In the genomic region with DNA sequence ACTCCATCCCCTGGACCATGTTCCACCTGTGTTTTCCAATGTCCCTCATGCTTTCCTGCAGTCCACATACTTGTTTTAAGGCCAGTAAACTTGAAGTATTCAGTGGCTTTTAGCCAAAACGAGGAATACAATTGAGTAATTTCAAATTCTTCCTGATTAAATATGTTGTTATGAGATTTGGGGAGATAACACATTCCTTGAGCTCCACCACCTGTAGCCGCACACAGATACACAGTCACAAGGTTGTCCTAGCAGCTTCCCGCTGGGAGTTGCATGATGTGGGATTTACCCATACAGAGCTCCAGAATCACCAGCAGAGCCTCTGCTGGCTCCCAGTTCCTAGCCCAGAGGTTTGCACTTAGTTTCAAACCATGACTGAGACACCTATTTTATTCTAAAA, we compare ENCODE assay signal across 21 cellular contexts. TPM values are rescaled to one million over a fixed set of nuclear protein-coding genes. Genes with fewer than 3 reads are reported as not detected.
DNase-seq lines count a peak whose midpoint lies in the region; ATAC-seq and TF ChIP-seq lines count a peak whose summit lies in the region.
"Had no signal": no experiment of that assay in that cellular context is flagged by ENCODE, and none has a peak within 500 bp of the region (broad histone marks: within the 10 kb centered on the region; RNA-seq: fewer than 3 reads in every experiment).

No MANE protein-coding gene starts in this region.

- H3K4me2 ChIP-seq in PC-3 (ENCODE audit: low read length), result no peak overlapping the region
- H3K4me2 ChIP-seq: BLaER1 treated with 17β-estradiol and CSF1 and Interleukin-3, amounts not matched to agents 10 nM and 100 nM; KMS-11 had no signal

- DNase-seq in AG10803 (ENCODE audit: low read depth) (peak; percentile 27), PC-3 (peak; percentile 25), kidney tubule cell (ENCODE audit: low spot score) (peak; percentile 67), retinal pigment epithelial cell (ENCODE audit: low read depth) (peak; percentile 25), HuH-7 (ENCODE audit: low spot score) (no peak), head of caudate nucleus (no peak), SHP77 (lab: John Stamatoyannopoulos, UW) (no peak)
- DNase-seq: AML-193; CD4-positive, alpha-beta T cell; DMS53; NCI-H1048; NCI-H1417; NCI-H1694; NCI-H2029 treated with DMSO at 0.1 percent for 48 hours; NCI-H2227 treated with DMSO at 0.1 percent for 48 hours; NCI-H69; SHP77 treated with DMSO at 0.1 percent for 48 hours had no signal

- H3K9me2 ChIP-seq in PC-3 (replicated peaks; ENCODE audit: low read length), result no peaks in the 10 kb centered on the region

- no peak overlapping the region for H2AFZ ChIP-seq in PC-3 (ENCODE audit: low read length)

- H3K9me3 ChIP-seq in PC-3 (ENCODE audit: low read length), result no peaks in the 10 kb centered on the region
- H3K9me3 ChIP-seq: BLaER1 treated with 17β-estradiol and CSF1 and Interleukin-3, amounts not matched to agents 10 nM and 100 nM had no signal

- no peak for ATAC-seq in PC-3
- ATAC-seq: Panc1 had no signal

- H3K4me1 ChIP-seq in PC-3 (ENCODE audit: insufficient read depth, low read length), result peaks cover 3% of the 10 kb centered on the region; the same call in 1 of the 2 replicates

- no peak overlapping the region for H3K27ac ChIP-seq in PC-3 (ENCODE audit: low read length)
- H3K27ac ChIP-seq: BLaER1 treated with 17β-estradiol and CSF1 and Interleukin-3, amounts not matched to agents 10 nM and 100 nM; KMS-11; RWPE1 had no signal

- CTCF ChIA-PET in PC-3 (lab: Charles Lee), result no interaction called here

- H3K9ac ChIP-seq in PC-3 (ENCODE audit: low read length), result no peak overlapping the region
- H3K9ac ChIP-seq: BLaER1 treated with 17β-estradiol and CSF1 and Interleukin-3, amounts not matched to agents 10 nM and 100 nM; KMS-11 had no signal

- H3K4me3 ChIP-seq in AG10803 (ENCODE audit: low read length), result no peak overlapping the region
- no peak overlapping the region for H3K4me3 ChIP-seq in PC-3 (ENCODE audit: low read length)
- H3K4me3 ChIP-seq in retinal pigment epithelial cell (ENCODE audit: low read length), result no peak overlapping the region
- H3K4me3 ChIP-seq: BLaER1 treated with 17β-estradiol and CSF1 and Interleukin-3, amounts not matched to agents 10 nM and 100 nM had no signal

- no peaks in the 10 kb centered on the region for H3K36me3 ChIP-seq in PC-3 (ENCODE audit: low read depth, low read length)
- H3K36me3 ChIP-seq: BLaER1 treated with 17β-estradiol and CSF1 and Interleukin-3, amounts not matched to agents 10 nM and 100 nM had no signal

- H3F3A ChIP-seq in PC-3 (ENCODE audit: low read length, unreplicated experiment), result no peaks in the 10 kb centered on the region

- POLR2A ChIA-PET in PC-3 (lab: Charles Lee; ENCODE audit: unreplicated experiment), result no interaction called here

- TF ChIP-seq CTCF in AG10803 (conservative IDR thresholded peaks at IDR 0.05; ENCODE audit: low read length) (no peak), PC-3 (conservative IDR thresholded peaks at IDR 0.05; ENCODE audit: low read depth, low read length) (no peak), retinal pigment epithelial cell (conservative IDR thresholded peaks at IDR 0.05; ENCODE audit: low read depth, low read length) (no peak)

- no TSS peak for BruUV-seq in PC-3 (replicated peaks; lab: Mats Ljungman, UMichigan)

- no peaks in the 10 kb centered on the region for H4K20me1 ChIP-seq in PC-3 (ENCODE audit: low read length)
- H4K20me1 ChIP-seq: BLaER1 treated with 17β-estradiol and CSF1 and Interleukin-3, amounts not matched to agents 10 nM and 100 nM had no signal

- intact Hi-C loops in PC-3 (cut with micrococcal nuclease) (no loop called here), head of caudate nucleus (cut with DNase I) (no loop called here)

- H3K27me3 ChIP-seq in PC-3 (ENCODE audit: low read length), result no peaks in the 10 kb centered on the region
- H3K27me3 ChIP-seq: BLaER1 treated with 17β-estradiol and CSF1 and Interleukin-3, amounts not matched to agents 10 nM and 100 nM had no signal

- no peaks in the 10 kb centered on the region for H3K79me2 ChIP-seq in PC-3 (ENCODE audit: low read length)

RNA-seq across cellular contexts. Expression of gene FRY, which starts 53.6 kb away (rescaled TPM):
- total RNA-seq in PC-3 (2014; rRNA removed), result 0.29 and 1.3 TPM in 2 replicates

Comparison
In these comparisons a context has a peak if more than half of its experiments do, and no peak if none do; other contexts are left out.
1. DNase-seq: peak in AG10803 (single experiment), PC-3 (single experiment), kidney tubule cell (single experiment) and retinal pigment epithelial cell (single experiment); none in HuH-7 (single experiment), head of caudate nucleus (0 of 42) and SHP77 (0 of 2).